Comparison of ENCODE assay signal across 22 cellular contexts in the genomic region with DNA sequence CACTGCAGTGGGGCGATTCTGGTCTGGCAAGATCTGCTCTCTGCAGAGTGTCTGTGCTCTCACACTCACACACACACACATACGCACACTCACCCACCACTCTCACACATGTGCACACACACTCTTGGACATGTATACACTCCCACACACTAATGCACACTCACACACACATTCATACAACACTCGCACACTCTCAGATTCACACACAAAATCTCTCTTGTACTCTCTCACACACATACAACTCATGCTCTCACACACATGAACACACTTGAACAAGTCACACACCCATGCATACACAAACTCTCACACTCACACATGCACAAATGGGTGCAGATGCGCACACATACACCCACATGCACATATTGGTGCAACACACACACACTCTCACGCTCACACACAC. TPM values are rescaled to one million over a fixed set of nuclear protein-coding genes. Genes with fewer than 3 reads are reported as not detected.
"Had no signal": no experiment of that assay in that cellular context is flagged by ENCODE, and none has a peak within 500 bp of the region (broad histone marks: within the 10 kb centered on the region; RNA-seq: fewer than 3 reads in every experiment).

No MANE protein-coding gene starts in this region.

- DNase-seq: activated B cell treated with CpG ODN at 0.5 μM for 24 hours; activated CD4-positive, alpha-beta memory T cell treated with anti-CD3 and anti-CD28 coated beads for 36 hours; activated CD4-positive, alpha-beta T cell treated with anti-CD3 and anti-CD28 coated beads for 4 hours; activated CD4-positive, alpha-beta T cell treated with anti-CD3 and anti-CD28 coated beads, Interleukin-2, amount 50 U/mL, for 1 hour; activated CD4-positive, CD25-positive, alpha-beta regulatory T cell treated with anti-CD3 and anti-CD28 coated beads, Interleukin-2, amount 50 U/mL, for 72 hours; activated CD8-positive, alpha-beta memory T cell treated with anti-CD3 and anti-CD28 coated beads, Interleukin-2, amount 50 U/mL, for 4 hours; activated naive CD4-positive, alpha-beta T cell treated with anti-CD3 and anti-CD28 coated beads, Interleukin-2, amount 10 ng/mL, durations not matched to agents 7 days and 5 days; activated naive CD8-positive, alpha-beta T cell treated with anti-CD3 and anti-CD28 coated beads, Interleukin-2, amount 50 U/mL, for 24 hours; activated T-cell treated with anti-CD3 and anti-CD28 coated beads for 4 hours; activated T-cell treated with anti-CD3 and anti-CD28 coated beads, Interleukin-2, amount 50 U/mL, for 4 hours; anterior cingulate cortex; NCI-H1694 treated with DMSO at 0.1 percent for 48 hours; NCI-H2171; OCI-M1; Right ventricle myocardium superior; SW 1271; T-helper 1 cell; T-helper 2 cell; T-helper 9 cell had no signal

- H3K27ac ChIP-seq: VCaP had no signal

- ATAC-seq: activated naive CD8-positive, alpha-beta T cell treated with anti-CD3 and anti-CD28 coated beads, Interleukin-2, amount 50 U/mL, for 24 hours; activated T-cell treated with anti-CD3 and anti-CD28 coated beads, Interleukin-2, amount 50 U/mL, for 4 hours had no signal

RNA-seq across cellular contexts. Expression of gene TMEM174, which starts 31.7 kb away (rescaled TPM):
- total RNA-seq: activated B cell treated with CpG ODN at 0.5 μM for 24 hours; activated CD4-positive, alpha-beta memory T cell treated with anti-CD3 and anti-CD28 coated beads for 36 hours; activated T-cell treated with anti-CD3 and anti-CD28 coated beads, Interleukin-2, amount 50 U/mL, for 4 hours; activated T-helper 1 cell treated with anti-CD3 and anti-CD28 coated beads, Interleukin-12 subunit alpha, Interleukin-12 subunit beta, Interleukin-2, Interleukin-4 antibody, amounts not matched to agents 30 ng/mL and 10 ng/mL and 1 ng/mL, durations not matched to agents 14 hours and 24 hours and 36 hours; MCF 10A; Right ventricle myocardium superior had no signal
